Comparison of ENCODE assay signal across 8 cellular contexts in the genomic region with DNA sequence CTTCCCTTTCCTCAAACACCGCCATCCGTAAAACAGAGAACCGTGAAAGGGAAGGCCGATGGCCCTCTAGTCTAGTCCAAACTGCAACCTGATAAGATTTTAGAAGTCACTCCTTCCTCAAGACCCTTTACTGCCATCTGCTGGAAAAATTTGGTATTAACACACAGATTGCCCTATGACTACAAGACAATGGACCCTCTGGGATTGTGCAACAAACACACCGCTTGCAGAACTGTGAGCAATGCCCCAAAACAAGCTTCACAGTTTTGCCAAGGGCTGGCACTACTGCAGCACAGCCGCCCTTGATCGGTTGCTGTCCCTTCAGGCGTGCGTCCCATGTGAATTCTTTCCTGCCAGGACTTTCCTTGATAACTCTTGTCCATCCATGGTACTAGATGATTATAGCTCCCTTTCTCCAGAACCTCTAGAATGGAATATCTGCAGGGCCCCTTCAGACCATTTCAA. TPM values are rescaled to one million over a fixed set of nuclear protein-coding genes. Genes with fewer than 3 reads are reported as not detected.
DNase-seq lines count a peak whose midpoint lies in the region; ATAC-seq, FAIRE-seq and TF ChIP-seq lines count a peak whose summit lies in the region.

No MANE protein-coding gene starts in this region.

- intact Hi-C loops in breast epithelium (cut with DNase I; ENCODE audit: low total_unique reads) (no loop called here), kidney (cut with DNase I) (no loop called here)

- H3K4me1 ChIP-seq in breast epithelium (no peaks in the 10 kb centered on the region), kidney (ENCODE audit: control insufficient read depth in 1 of 2, insufficient read depth in 1 of 2, low read depth in 1 of 2, low read length in 2 of 2) (no peaks in the 10 kb centered on the region)

- TF ChIP-seq POLR2A in breast epithelium (IDR thresholded peaks at IDR 0.05): no peak

- TF ChIP-seq CTCF in C4-2B (conservative IDR thresholded peaks at IDR 0.05): peak; percentile 87
- peak; percentile 60 to 79 (median 69) for TF ChIP-seq CTCF in breast epithelium (IDR thresholded peaks at IDR 0.05)
- peak; percentile 75 for TF ChIP-seq CTCF in kidney (IDR thresholded peaks at IDR 0.05; ENCODE audit: borderline replicate concordance, extremely low read depth, insufficient read depth)

- FAIRE-seq in kidney (lab: Jason Lieb, UNC): peak; percentile 17

- H3K9me3 ChIP-seq in breast epithelium (no peaks in the 10 kb centered on the region), kidney (ENCODE audit: control insufficient read depth in 1 of 2, low read length in 2 of 2) (no peaks in the 10 kb centered on the region)

- peak; percentile 96 for ATAC-seq in GM18907 (IDR thresholded peaks at IDR 0.05; ENCODE audit: unreplicated experiment)
- ATAC-seq in HG03095 (IDR thresholded peaks at IDR 0.05; ENCODE audit: unreplicated experiment): peak; percentile 97

- peak; percentile 86 for DNase-seq in NCI-H2029 treated with DMSO at 0.1 percent for 48 hours (lab: John Stamatoyannopoulos, UW)
- DNase-seq in T-helper 1 cell: peak in 4 of 5 donors; percentile 4 to 75 (median 41)
- DNase-seq in breast epithelium (ENCODE audit: low spot score in 2 of 2): no peak
- no peak for DNase-seq in kidney
- peak; percentile 67 for DNase-seq in stimulated activated CD4-positive, alpha-beta T cell treated with anti-CD3 and anti-CD28 coated beads, Interleukin-4, amount 100 ng/mL, for 24 hours

- H3K27ac ChIP-seq in C4-2B: no peak overlapping the region
- no peak overlapping the region for H3K27ac ChIP-seq in breast epithelium
- no peak overlapping the region for H3K27ac ChIP-seq in kidney (ENCODE audit: low read depth in 2 of 2, low read length in 2 of 2)

- H3K36me3 ChIP-seq in breast epithelium (no peaks in the 10 kb centered on the region), kidney (ENCODE audit: control insufficient read depth in 1 of 2, insufficient read depth in 2 of 2, low read length in 2 of 2) (no peaks in the 10 kb centered on the region)

- H3K27me3 ChIP-seq in breast epithelium: no peaks in the 10 kb centered on the region

- H3K4me3 ChIP-seq in breast epithelium (no peak overlapping the region), kidney (ENCODE audit: low read length in 2 of 2) (no peak overlapping the region)

- H3K9ac ChIP-seq in kidney (ENCODE audit: low read length in 2 of 2): peak overlapping the region in 1 of 2 donors; percentile 12

RNA-seq across cellular contexts. Expression of gene LLPH, which starts 23.1 kb away (rescaled TPM):
- 1 to 10 TPM; 3.9 to 6.6 (median 6.1) TPM for total RNA-seq in breast epithelium
- total RNA-seq in kidney: 21.9 TPM
- 28.7 TPM for polyA plus RNA-seq in kidney (ENCODE audit: insufficient read depth, low read depth, low replicate concordance)

Comparison
In these comparisons a context has a peak if more than half of its experiments do, and no peak if none do; other contexts are left out.
1. DNase-seq: peak in NCI-H2029 treated with DMSO at 0.1 percent for 48 hours (single experiment), T-helper 1 cell (4 of 5) and stimulated activated CD4-positive, alpha-beta T cell treated with anti-CD3 and anti-CD28 coated beads, Interleukin-4, amount 100 ng/mL, for 24 hours (single experiment); none in breast epithelium (0 of 2) and kidney (single experiment).
2. Peak in every context shown above with its lines, with median percentiles within 50 percentile points of each other: CTCF ChIP-seq.